ENCODE assay signal across 1 cellular context in genomic region chr12:131088701-131089525, GRCh38.
TF ChIP-seq lines count a peak whose summit lies in the region.

No MANE protein-coding gene starts in this region.

TF ChIP-seq in HepG2, 621 proteins besides CTCF, POLR2A, EP300 and RAD21 (continued from another document):
- TF ChIP-seq AKNA (CRISPR knock-in tag; IDR thresholded peaks at IDR 0.05; ENCODE audit: borderline replicate concordance) (no peak), ARID3A (IDR thresholded peaks at IDR 0.05; ENCODE audit: low read depth, low read length) (no peak), ATF1 (CRISPR knock-in tag; IDR thresholded peaks at IDR 0.05) (no peak)
